In the genomic region with DNA sequence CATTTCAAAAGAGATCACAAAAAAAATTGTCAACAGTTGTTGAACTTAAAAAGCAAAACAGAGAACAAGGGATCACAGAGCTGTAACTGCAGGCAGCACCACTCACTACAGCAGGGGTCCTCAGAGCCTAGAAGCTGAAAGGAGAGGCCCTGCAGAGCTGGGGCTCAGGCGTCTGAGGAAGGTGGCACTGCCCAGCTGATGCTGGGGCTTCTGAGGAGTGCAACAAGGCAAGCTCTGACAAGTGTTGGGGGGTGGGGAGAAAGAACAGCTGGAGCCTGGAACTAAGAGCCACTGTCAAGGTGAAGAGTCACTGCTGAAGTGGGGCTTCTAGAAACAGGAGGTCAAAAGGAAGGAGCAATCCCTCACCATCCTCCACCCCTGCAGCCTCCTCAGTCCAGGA, we compare ENCODE assay signal across 21 cellular contexts. TPM values are rescaled to one million over a fixed set of nuclear protein-coding genes. Genes with fewer than 3 reads are reported as not detected.
DNase-seq lines count a peak whose midpoint lies in the region; ATAC-seq and TF ChIP-seq lines count a peak whose summit lies in the region.
"Had no signal": no experiment of that assay in that cellular context is flagged by ENCODE, and none has a peak within 500 bp of the region (broad histone marks: within the 10 kb centered on the region; RNA-seq: fewer than 3 reads in every experiment).

No MANE protein-coding gene starts in this region.

- no peaks in the 10 kb centered on the region for H3K27me3 Mint-ChIP-seq in central memory CD8-positive, alpha-beta T cell
- H3K27me3 Mint-ChIP-seq in nephron (ENCODE audit: low read depth) = no peaks in the 10 kb centered on the region
- H3K27me3 Mint-ChIP-seq: CD4-positive, alpha-beta memory T cell; effector memory CD8-positive, alpha-beta T cell had no signal

- intact Hi-C loops in breast epithelium (cut with DNase I; ENCODE audit: low total_unique reads) = no loop called here

- H3K27ac Mint-ChIP-seq in central memory CD8-positive, alpha-beta T cell (ENCODE audit: low read depth) = peak overlapping the region; percentile 6
- H3K27ac Mint-ChIP-seq in nephron = peak overlapping the region in 2 of 3 experiments; percentile 9 to 20
- H3K27ac Mint-ChIP-seq: activated naive CD4-positive, alpha-beta T cell treated with anti-CD3 and anti-CD28 coated beads, Interleukin-2, amount 50 U/mL, for 72 hours; activated T-helper 1 cell treated with anti-CD3 and anti-CD28 coated beads, Interleukin-12 subunit alpha, Interleukin-12 subunit beta, Interleukin-2, Interleukin-4 antibody, amounts not matched to agents 30 ng/mL and 10 ng/mL and 1 ng/mL, durations not matched to agents 14 hours and 24 hours and 36 hours; CD4-positive, alpha-beta memory T cell; effector memory CD8-positive, alpha-beta T cell had no signal

- no peak overlapping the region for H3K4me3 Mint-ChIP-seq in central memory CD8-positive, alpha-beta T cell
- H3K4me3 Mint-ChIP-seq in nephron = no peak overlapping the region
- H3K4me3 Mint-ChIP-seq: activated T-helper 1 cell treated with anti-CD3 and anti-CD28 coated beads, Interleukin-12 subunit alpha, Interleukin-12 subunit beta, Interleukin-2, Interleukin-4 antibody, amounts not matched to agents 30 ng/mL and 10 ng/mL and 1 ng/mL, durations not matched to agents 14 hours and 24 hours and 36 hours; CD4-positive, alpha-beta memory T cell; effector memory CD8-positive, alpha-beta T cell had no signal

- TF ChIP-seq CTCF in nephron (IDR thresholded peaks at IDR 0.05; ENCODE audit: unreplicated experiment in 3 of 3) (no peak), breast epithelium (IDR thresholded peaks at IDR 0.05) (no peak)

- no peaks in the 10 kb centered on the region for H3K9me3 ChIP-seq in breast epithelium
- H3K9me3 ChIP-seq: neutrophil, stomach, upper lobe of right lung had no signal

- H3K4me1 Mint-ChIP-seq in central memory CD8-positive, alpha-beta T cell = no peaks in the 10 kb centered on the region
- H3K4me1 Mint-ChIP-seq in nephron = peaks cover 23% of the 10 kb centered on the region
- H3K4me1 Mint-ChIP-seq: CD4-positive, alpha-beta memory T cell had no signal

- H3K4me1 ChIP-seq in breast epithelium = no peaks in the 10 kb centered on the region
- H3K4me1 ChIP-seq: upper lobe of right lung had no signal

- H3K36me3 Mint-ChIP-seq in central memory CD8-positive, alpha-beta T cell (ENCODE audit: insufficient read depth) = peaks cover 5% of the 10 kb centered on the region
- H3K36me3 Mint-ChIP-seq in nephron (ENCODE audit: low read depth) = no peaks in the 10 kb centered on the region
- H3K36me3 Mint-ChIP-seq: activated naive CD4-positive, alpha-beta T cell treated with anti-CD3 and anti-CD28 coated beads, Interleukin-2, amount 50 U/mL, for 72 hours; CD4-positive, alpha-beta memory T cell had no signal

- H3K36me3 ChIP-seq in breast epithelium = no peaks in the 10 kb centered on the region
- H3K36me3 ChIP-seq: neutrophil, stomach, upper lobe of right lung had no signal

- no peak overlapping the region for H3K27ac ChIP-seq in breast epithelium
- H3K27ac ChIP-seq: neutrophil, stomach, upper lobe of right lung had no signal

- H3K4me3 ChIP-seq in breast epithelium = no peak overlapping the region
- H3K4me3 ChIP-seq: smooth muscle cell, stomach, upper lobe of right lung had no signal

- no peak for ATAC-seq in central memory CD8-positive, alpha-beta T cell (replicated peaks; ENCODE audit: extremely low read depth, poor library complexity, severe bottlenecking)
- ATAC-seq in GM19023 (IDR thresholded peaks at IDR 0.05; ENCODE audit: unreplicated experiment) (no peak), HG03457 (IDR thresholded peaks at IDR 0.05; ENCODE audit: unreplicated experiment) (no peak)
- ATAC-seq: activated naive CD4-positive, alpha-beta T cell treated with anti-CD3 and anti-CD28 coated beads, Interleukin-2, amount 50 U/mL, for 72 hours; effector memory CD8-positive, alpha-beta T cell; upper lobe of right lung had no signal

- TF ChIP-seq POLR2A in breast epithelium (IDR thresholded peaks at IDR 0.05) = no peak

- H3K9me3 Mint-ChIP-seq in central memory CD8-positive, alpha-beta T cell = no peaks in the 10 kb centered on the region
- no peaks in the 10 kb centered on the region for H3K9me3 Mint-ChIP-seq in nephron
- H3K9me3 Mint-ChIP-seq: activated naive CD4-positive, alpha-beta T cell treated with anti-CD3 and anti-CD28 coated beads, Interleukin-2, amount 50 U/mL, for 72 hours; activated T-helper 1 cell treated with anti-CD3 and anti-CD28 coated beads, Interleukin-12 subunit alpha, Interleukin-12 subunit beta, Interleukin-2, Interleukin-4 antibody, amounts not matched to agents 30 ng/mL and 10 ng/mL and 1 ng/mL, durations not matched to agents 14 hours and 24 hours and 36 hours; effector memory CD8-positive, alpha-beta T cell had no signal

- DNase-seq in ELF-1 (ENCODE audit: low read depth, low spot score) (peak; percentile 26), NCI-H1417 (lab: John Stamatoyannopoulos, UW) (peak; percentile 12 to 52 (median 26)), cerebellar cortex (ENCODE audit: low spot score) (no peak), breast epithelium (ENCODE audit: low spot score in 2 of 2) (no peak)
- no peak for DNase-seq in central memory CD8-positive, alpha-beta T cell (ENCODE audit: low spot score in 2 of 2)
- DNase-seq: CD4-positive, alpha-beta memory T cell; DMS53; effector memory CD8-positive, alpha-beta T cell; NCI-H1436 treated with DMSO at 0.1 percent for 48 hours; NCI-H2227 treated with DMSO at 0.1 percent for 48 hours; stimulated activated CD4-positive, alpha-beta T cell treated with anti-CD3 and anti-CD28 coated beads, Interleukin-4, amount 100 ng/mL, for 1 hour; stomach; T1000; upper lobe of right lung had no signal

- H3K27me3 ChIP-seq in breast epithelium = no peaks in the 10 kb centered on the region
- H3K27me3 ChIP-seq: neutrophil, stomach, upper lobe of right lung had no signal

RNA-seq across cellular contexts. Expression of a gene that starts 46.2 kb away (rescaled TPM):
- 1 to 10 TPM; 3.7 to 5.9 (median 5.2) TPM for total RNA-seq in breast epithelium
- total RNA-seq: smooth muscle cell had no signal

Comparison
In these comparisons a context has a peak if more than half of its experiments do, and no peak if none do; other contexts are left out.
1. DNase-seq: peak in ELF-1 (single experiment) and NCI-H1417 (3 of 3); none in central memory CD8-positive, alpha-beta T cell (0 of 2), cerebellar cortex (single experiment) and breast epithelium (0 of 2).